Comparison of ENCODE assay signal across 8 cellular contexts in genomic region chr11:616320-617220, GRCh38. TPM values are rescaled to one million over a fixed set of nuclear protein-coding genes. Genes with fewer than 3 reads are reported as not detected.
DNase-seq lines count a peak whose midpoint lies in the region; ATAC-seq and TF ChIP-seq lines count a peak whose summit lies in the region.

No MANE protein-coding gene starts in this region.

- peak in 1 of 5 donors; percentile 37 for DNase-seq in CD4-positive, alpha-beta memory T cell
- DNase-seq in NCI-H69 (lab: John Stamatoyannopoulos, UW) (peak; percentile 51), neural crest cell (ENCODE audit: low read depth, low spot score) (no peak), T-helper 9 cell (no peak), NCI-H446 treated with DMSO at 0.1 percent for 48 hours (lab: John Stamatoyannopoulos, UW) (no peak), NCI-H526 treated with DMSO at 0.1 percent for 48 hours (lab: John Stamatoyannopoulos, UW) (no peak)

- peak overlapping the region; percentile 41 to 96 (median 90) for H3K27ac Mint-ChIP-seq in CD4-positive, alpha-beta memory T cell
- H3K27ac Mint-ChIP-seq in neural crest cell (ENCODE audit: unreplicated experiment), result no peak overlapping the region

- H3K27me3 Mint-ChIP-seq in CD4-positive, alpha-beta memory T cell, result no peaks in the 10 kb centered on the region
- peaks cover 6% of the 10 kb centered on the region for H3K27me3 Mint-ChIP-seq in neural crest cell (ENCODE audit: low read depth)

- peak overlapping the region in 1 of 2 donors; percentile 80 for H3K4me3 ChIP-seq in CD4-positive, alpha-beta memory T cell (ENCODE audit: low read length in 2 of 2)
- peak overlapping the region; percentile 80 to 82 for H3K4me3 ChIP-seq in duodenal mucosa (ENCODE audit: low read depth in 1 of 2, low read length in 2 of 2)

- peak overlapping the region; percentile 90 to 96 (median 93) for H3K4me3 Mint-ChIP-seq in CD4-positive, alpha-beta memory T cell
- H3K4me3 Mint-ChIP-seq in neural crest cell, result peak overlapping the region; percentile 86

- no peak for ATAC-seq in GM21737 (IDR thresholded peaks at IDR 0.05; ENCODE audit: unreplicated experiment)

- intact Hi-C loops in CD4-positive, alpha-beta memory T cell (cut with micrococcal nuclease), result loop anchor here (5.0 kb wide), 1 partner anchor 191 kb away; the partner anchor contains the start of genes PIDD1 and RPLP2

- no peak for TF ChIP-seq CTCF in neural crest cell (conservative IDR thresholded peaks at IDR 0.05)

- H3K27ac ChIP-seq in CD4-positive, alpha-beta memory T cell (ENCODE audit: low read depth, low read length), result peak overlapping the region; percentile 96
- peak overlapping the region; percentile 32 for H3K27ac ChIP-seq in duodenal mucosa (ENCODE audit: low read depth, low read length)

- peaks cover 6 to 35% (median 20%) of the 10 kb centered on the region in 4 donors for H3K4me1 Mint-ChIP-seq in CD4-positive, alpha-beta memory T cell
- peaks cover 16% of the 10 kb centered on the region for H3K4me1 Mint-ChIP-seq in neural crest cell

- CTCF ChIA-PET in CD4-positive, alpha-beta memory T cell (lab: Charles Lee; ENCODE audit: partially characterized antibody), result no interaction called here

- POLR2A ChIA-PET in CD4-positive, alpha-beta memory T cell (lab: Charles Lee; ENCODE audit: partially characterized antibody), result interaction anchor here (0.6 to 1.5 kb wide), 9 partner anchors 10 to 80 kb away, joined by 3 to 13 read pairs (median 4); partner anchors contain the start of genes DEAF1, LMNTD2, PHRF1 and RASSF7

- H3K9me3 ChIP-seq in CD4-positive, alpha-beta memory T cell (ENCODE audit: control insufficient read depth in 1 of 2, low read length in 2 of 2), result no peaks in the 10 kb centered on the region
- H3K9me3 ChIP-seq in duodenal mucosa (ENCODE audit: control insufficient read depth in 1 of 2, low read length in 2 of 2), result no peaks in the 10 kb centered on the region

- peaks cover 4 to 15% of the 10 kb centered on the region in 2 donors for H3K36me3 Mint-ChIP-seq in CD4-positive, alpha-beta memory T cell
- peaks cover 3% of the 10 kb centered on the region for H3K36me3 Mint-ChIP-seq in neural crest cell (ENCODE audit: low read depth)

- no peaks in the 10 kb centered on the region for H3K27me3 ChIP-seq in CD4-positive, alpha-beta memory T cell (ENCODE audit: insufficient read depth, low read length)
- no peaks in the 10 kb centered on the region for H3K27me3 ChIP-seq in duodenal mucosa (ENCODE audit: control insufficient read depth in 1 of 2, insufficient read depth in 2 of 2, low read length in 2 of 2)

- peaks cover 0 to 4% (median 0%) of the 10 kb centered on the region in 8 donors for H3K9me3 Mint-ChIP-seq in CD4-positive, alpha-beta memory T cell
- no peaks in the 10 kb centered on the region for H3K9me3 Mint-ChIP-seq in neural crest cell

- H3K36me3 ChIP-seq in CD4-positive, alpha-beta memory T cell (ENCODE audit: insufficient read depth, low read length), result peaks cover 15% of the 10 kb centered on the region
- peaks cover 13 to 47% of the 10 kb centered on the region in 2 donors for H3K36me3 ChIP-seq in duodenal mucosa (ENCODE audit: control insufficient read depth in 1 of 2, insufficient read depth in 2 of 2, low read length in 2 of 2)

- peaks cover 29% of the 10 kb centered on the region for H3K4me1 ChIP-seq in CD4-positive, alpha-beta memory T cell (ENCODE audit: insufficient read depth, low read length)
- H3K4me1 ChIP-seq in duodenal mucosa (ENCODE audit: control insufficient read depth in 1 of 2, insufficient read depth in 2 of 2, low read length in 2 of 2), result peaks cover 37 to 43% of the 10 kb centered on the region in 2 donors

- peak overlapping the region; percentile 28 to 97 for H3K9ac ChIP-seq in duodenal mucosa (ENCODE audit: low read depth in 1 of 2, low read length in 2 of 2)

RNA-seq across cellular contexts. Expression of gene IRF7, which starts 0.8 kb away (rescaled TPM):
- 10 to 100 TPM; 67.6 to 76.6 TPM for total RNA-seq in CD4-positive, alpha-beta memory T cell
- 10 to 100 TPM; 20.8 to 37.4 TPM for polyA plus RNA-seq in CD4-positive, alpha-beta memory T cell
- 10.2 and 11.4 TPM in 2 replicates for total RNA-seq in neural crest cell

RNA-seq across cellular contexts. Expression of gene CDHR5, which starts 8.2 kb away (rescaled TPM):
- total RNA-seq in CD4-positive, alpha-beta memory T cell, result not detected
- polyA plus RNA-seq in CD4-positive, alpha-beta memory T cell, result not detected
- total RNA-seq in neural crest cell, result not detected in 2 replicates

RNA-seq across cellular contexts. Expression of gene SCT, which starts 10.4 kb away (rescaled TPM):
- not detected for total RNA-seq in CD4-positive, alpha-beta memory T cell
- not detected for polyA plus RNA-seq in CD4-positive, alpha-beta memory T cell
- total RNA-seq in neural crest cell, result not detected in 2 replicates

RNA-seq across cellular contexts. Expression of gene DRD4, which starts 20.5 kb away (rescaled TPM):
- total RNA-seq in CD4-positive, alpha-beta memory T cell, result 1 to 10 TPM in 1 of 2 experiments, under 1 TPM in 1; 0.64 to 1.0 TPM
- polyA plus RNA-seq in CD4-positive, alpha-beta memory T cell, result not detected
- 0.30 and 0.63 TPM in 2 replicates for total RNA-seq in neural crest cell

RNA-seq across cellular contexts. Expression of gene PHRF1, which starts 40.3 kb away (rescaled TPM):
- 10 to 100 TPM; 49.2 to 54.5 TPM for total RNA-seq in CD4-positive, alpha-beta memory T cell
- polyA plus RNA-seq in CD4-positive, alpha-beta memory T cell, result 10 to 100 TPM in 1 of 2 donors, under 1 TPM in 1; 0.93 to 17.0 TPM
- total RNA-seq in neural crest cell, result 52.3 TPM in 2 replicates
